Comparison of ENCODE assay signal across 7 cellular contexts in genomic region chr14:47020500-47020899, GRCh38.
"Had no signal": no experiment of that assay in that cellular context is flagged by ENCODE, and none has a peak within 500 bp of the region (broad histone marks: within the 10 kb centered on the region; RNA-seq: fewer than 3 reads in every experiment).

No MANE protein-coding gene starts in this region.

- H3K27ac ChIP-seq: HL-60, KMS-11 had no signal

- DNase-seq: IMR-90, KBM-7, KG1 had no signal

- H3K27me3 Mint-ChIP-seq: IgD-negative memory B cell had no signal

- H3K9ac ChIP-seq: KMS-11 had no signal

- H3K36me3 Mint-ChIP-seq: IgD-negative memory B cell had no signal

- H3K4me2 ChIP-seq: KMS-11 had no signal

- H3K27ac Mint-ChIP-seq: IgD-negative memory B cell had no signal

- H3K4me1 Mint-ChIP-seq: IgD-negative memory B cell had no signal

- FAIRE-seq: HTR-8/SVneo had no signal

- H3K4me3 Mint-ChIP-seq: IgD-negative memory B cell had no signal
